In the genomic region with DNA sequence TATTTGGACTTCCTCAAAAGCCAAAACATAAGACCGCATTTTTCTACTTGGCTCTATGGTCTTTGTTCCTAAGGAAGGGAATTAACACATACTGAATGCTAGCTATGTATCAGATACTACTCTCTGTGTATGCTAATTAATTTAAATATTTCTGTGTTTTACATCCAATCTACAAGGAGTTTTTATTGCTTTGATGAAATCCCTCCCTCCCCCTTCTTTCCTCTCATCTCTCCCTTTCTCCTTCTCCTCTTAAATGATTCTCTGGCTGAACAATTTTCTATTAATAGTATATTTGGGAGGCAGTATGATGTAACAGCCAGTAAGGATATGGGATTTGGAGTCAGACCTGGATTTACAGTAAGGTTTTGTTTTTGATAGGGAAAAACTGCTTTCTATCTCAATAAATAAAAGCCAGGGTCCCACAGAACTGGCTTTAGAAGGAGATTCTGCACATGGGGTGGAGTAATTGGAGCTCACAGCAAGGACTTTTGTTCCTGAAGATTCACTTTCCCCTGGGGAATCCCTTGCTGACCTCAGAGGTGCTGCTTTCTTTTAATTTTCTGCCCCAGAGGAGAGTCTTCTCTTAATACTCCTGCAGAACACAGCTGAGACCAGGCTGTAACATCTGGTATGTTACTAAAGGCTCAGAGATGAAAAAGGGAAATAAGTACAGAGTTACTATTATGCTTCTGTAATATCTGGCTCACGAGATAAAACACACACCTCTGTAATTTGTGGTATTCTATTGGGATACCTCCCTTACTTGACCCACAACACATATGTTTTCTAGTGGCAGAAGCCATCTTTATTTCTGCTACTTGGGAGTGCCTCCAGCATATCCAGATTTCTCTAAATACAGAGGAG, we compare ENCODE assay signal across 8 cellular contexts. TPM values are rescaled to one million over a fixed set of nuclear protein-coding genes. Genes with fewer than 3 reads are reported as not detected.
DNase-seq lines count a peak whose midpoint lies in the region; ATAC-seq and TF ChIP-seq lines count a peak whose summit lies in the region.

No MANE protein-coding gene starts in this region.

- TF ChIP-seq EP300 in SK-N-SH (IDR thresholded peaks at IDR 0.05; ENCODE audit: borderline replicate concordance in 1 of 2, low read depth in 1 of 2, low read length in 1 of 2) (no peak), stomach (IDR thresholded peaks at IDR 0.05) (no peak)

- no peak overlapping the region; the same call in 1 of the 2 replicates for H3K9ac ChIP-seq in SK-N-SH

- H3K36me3 ChIP-seq in SK-N-SH (replicated peaks in 1 of 2; ENCODE audit: control insufficient read depth in 1 of 2, insufficient read depth in 2 of 2, low read length in 1 of 2) (no peaks in the 10 kb centered on the region), heart left ventricle (no peaks in the 10 kb centered on the region), stomach (no peaks in the 10 kb centered on the region)

- DNase-seq in Right ventricle myocardium inferior (ENCODE audit: missing footprints) (no peak), cardiac septum (ENCODE audit: low spot score) (no peak), SK-N-SH (peak; percentile 38), heart left ventricle (no peak), stomach (no peak), foreskin melanocyte (no peak)
- no peak for DNase-seq in stimulated activated CD4-positive, alpha-beta T cell treated with anti-CD3 and anti-CD28 coated beads, Interleukin-1b, Interleukin-23, amount 100 ng/mL, for 48 hours

- POLR2A ChIA-PET in SK-N-SH (lab: Yijun Ruan, JAX) = no interaction called here

- no peaks in the 10 kb centered on the region for H4K20me1 ChIP-seq in SK-N-SH (ENCODE audit: insufficient read depth)

- peak overlapping the region; percentile 30; the same call in 1 of the 2 replicates for H3K4me2 ChIP-seq in SK-N-SH

- H3K9me2 ChIP-seq in SK-N-SH = no peaks in the 10 kb centered on the region

- CTCF ChIA-PET in SK-N-SH (lab: Yijun Ruan, JAX) = interaction anchor here (0.7 to 2.2 kb wide), 6 partner anchors 8 to 275 kb away, joined by 3 to 9 read pairs (median 4); no protein-coding TSS in a partner anchor

- peaks cover 4% of the 10 kb centered on the region for H3F3A ChIP-seq in SK-N-SH (replicated peaks; ENCODE audit: insufficient read depth)

- TF ChIP-seq RAD21 in SK-N-SH (IDR thresholded peaks at IDR 0.05; ENCODE audit: low read length) = no peak

- intact Hi-C loops in Right ventricle myocardium inferior (cut with DNase I) = no loop called here
- intact Hi-C loops in cardiac septum (cut with DNase I) = no loop called here
- intact Hi-C loops in heart left ventricle (cut with DNase I) = no loop called here
- intact Hi-C loops in stomach (cut with DNase I; ENCODE audit: low total_unique reads) = no loop called here

- H3K27me3 ChIP-seq in SK-N-SH (ENCODE audit: insufficient read depth) = no peaks in the 10 kb centered on the region
- H3K27me3 ChIP-seq in heart left ventricle = no peaks in the 10 kb centered on the region
- no peaks in the 10 kb centered on the region for H3K27me3 ChIP-seq in stomach

- peak overlapping the region; percentile 30 for H2AFZ ChIP-seq in SK-N-SH (ENCODE audit: low read depth)

- TF ChIP-seq POLR2A in heart left ventricle (IDR thresholded peaks at IDR 0.05) (no peak), stomach (IDR thresholded peaks at IDR 0.05) (no peak)

- peaks cover 7 to 20% of the 10 kb centered on the region in 2 experiments; a peak in 2 of 4 replicates for H3K4me1 ChIP-seq in SK-N-SH (ENCODE audit: control insufficient read depth in 1 of 2, insufficient read depth in 2 of 2, low read depth in 1 of 2, low read length in 1 of 2)
- H3K4me1 ChIP-seq in heart left ventricle = peaks cover 4 to 38% (median 23%) of the 10 kb centered on the region in 12 donors
- H3K4me1 ChIP-seq in stomach = peaks cover 16 to 37% (median 25%) of the 10 kb centered on the region in 4 donors

- no peaks in the 10 kb centered on the region for H3K9me3 ChIP-seq in SK-N-SH
- no peaks in the 10 kb centered on the region for H3K9me3 ChIP-seq in heart left ventricle
- no peaks in the 10 kb centered on the region for H3K9me3 ChIP-seq in stomach

- H3K27ac ChIP-seq in SK-N-SH (ENCODE audit: low read depth in 2 of 2, low read length in 1 of 2) (peak overlapping the region; percentile 42 to 70; a peak in 3 of 4 replicates), heart left ventricle (peak overlapping the region in 10 of 12 donors; percentile 12 to 87 (median 54)), stomach (peak overlapping the region; percentile 47 to 78 (median 65))

- H3K4me3 ChIP-seq in SK-N-SH (ENCODE audit: low read depth in 2 of 2, low read length in 1 of 2) = no peak overlapping the region
- H3K4me3 ChIP-seq in heart left ventricle = peak overlapping the region in 1 of 12 donors; percentile 41
- H3K4me3 ChIP-seq in stomach = no peak overlapping the region

- no peaks in the 10 kb centered on the region for H3K79me2 ChIP-seq in SK-N-SH (ENCODE audit: insufficient read depth)

- ATAC-seq in Right ventricle myocardium inferior (peak; percentile 20), heart left ventricle (peak in 2 of 4 donors; percentile 59 to 72), HG03520 (IDR thresholded peaks at IDR 0.05; ENCODE audit: unreplicated experiment) (no peak)

- WGBS in SK-N-SH (ENCODE audit: low lambda C conversion rate) = 71% methylated on average over 2 of the region's 2 CpGs
- WGBS in heart left ventricle, 4 donors = 24 to 44% (median 30%) methylated on average over 2 of the region's 2 CpGs
- WGBS in stomach, 5 donors = 28 to 55% (median 41%) methylated on average over 2 of the region's 2 CpGs

- TF ChIP-seq CTCF in SK-N-SH (IDR thresholded peaks at IDR 0.05) (no peak), heart left ventricle (IDR thresholded peaks at IDR 0.05) (no peak), stomach (IDR thresholded peaks at IDR 0.05) (no peak)

TF ChIP-seq in SK-N-SH, 30 proteins besides CTCF, POLR2A, EP300 and RAD21:
- no peak for TF ChIP-seq TEAD4 (IDR thresholded peaks at IDR 0.05; ENCODE audit: borderline replicate concordance, insufficient read depth)

RNA-seq across cellular contexts. Expression of a gene that starts 13.3 kb away (rescaled TPM):
- total RNA-seq in Right ventricle myocardium inferior (24.9 TPM), cardiac septum (29.3 TPM), heart left ventricle (10 to 100 TPM; 13.6 to 34.4 (median 24.2) TPM), stomach (100 to 1,000 TPM in 1 of 5 donors, 10 to 100 TPM in 4; 40.3 to 112 (median 59.5) TPM)
- polyA plus RNA-seq in SK-N-SH (2012; rRNA removed) (7.4 and 10.3 TPM in 2 replicates), heart left ventricle (10 to 100 TPM in 1 of 2 donors, 1 to 10 TPM in 1; 7.8 to 10.1 TPM), stomach (10 to 100 TPM in 2 of 3 donors, 1 to 10 TPM in 1; 6.4 to 17.3 (median 12.2) TPM)
- 8.9 and 14.2 TPM in 2 replicates for polyA plus RNA-seq in SK-N-SH (2012; cell fraction: cytosol; rRNA removed)
- 12.1 and 21.9 TPM in 2 replicates for polyA plus RNA-seq in SK-N-SH (2012; cell fraction: nucleus; rRNA removed)
